ENCODE assay signal across 13 cellular contexts in genomic region chr7:21908746-21909145, GRCh38. TPM values are rescaled to one million over a fixed set of nuclear protein-coding genes. Genes with fewer than 3 reads are reported as not detected.
DNase-seq lines count a peak whose midpoint lies in the region; ATAC-seq, FAIRE-seq and TF ChIP-seq lines count a peak whose summit lies in the region.
"Had no signal": no experiment of that assay in that cellular context is flagged by ENCODE, and none has a peak within 500 bp of the region (broad histone marks: within the 10 kb centered on the region; RNA-seq: fewer than 3 reads in every experiment).

No MANE protein-coding gene starts in this region.

- ATAC-seq in left cardiac atrium (no peak), K562 (no peak)
- ATAC-seq: CD8-positive, alpha-beta T cell had no signal

- 2% methylated on average over 5 of the region's 5 CpGs for WGBS in K562 (ENCODE audit: insufficient coverage, low coverage, missing lambda C conversion rate)

- H3K9me3 ChIP-seq in right atrium auricular region (no peaks in the 10 kb centered on the region), Karpas-422 (ENCODE audit: low read length) (no peaks in the 10 kb centered on the region), K562 (replicated peaks; ENCODE audit: control insufficient read depth, insufficient read depth, low read depth, low read length) (no peaks in the 10 kb centered on the region)
- H3K9me3 ChIP-seq: Caco-2 had no signal

- no peak overlapping the region for H3K9ac ChIP-seq in Karpas-422 (ENCODE audit: low read length)
- H3K9ac ChIP-seq in K562 (ENCODE audit: insufficient read depth in 1 of 2, low read depth in 2 of 2, low read length in 2 of 2): no peak overlapping the region

- peaks cover 0 to 14% of the 10 kb centered on the region in 2 donors for H3K4me1 ChIP-seq in right atrium auricular region
- H3K4me1 ChIP-seq in Karpas-422 (ENCODE audit: low read length): peaks cover 60% of the 10 kb centered on the region
- H3K4me1 ChIP-seq in K562 (replicated peaks in 1 of 2; ENCODE audit: control insufficient read depth in 2 of 2, insufficient read depth in 2 of 2, low read length in 2 of 2): no peaks in the 10 kb centered on the region
- H3K4me1 ChIP-seq: Caco-2 had no signal

- TF ChIP-seq POLR2A in K562 (conservative IDR thresholded peaks at IDR 0.05): no peak

- BruUV-seq in K562 (replicated peaks; lab: Mats Ljungman, UMichigan): no TSS peak

- TF ChIP-seq EP300 in K562 (IDR thresholded peaks at IDR 0.05; ENCODE audit: low read length): no peak

- H3K27ac ChIP-seq in right atrium auricular region (peak overlapping the region; percentile 6 to 75), Karpas-422 (ENCODE audit: low read length) (0 out of 2 replicates have a peak overlapping the region, but pooled peaks have one; percentile 2), K562 (ENCODE audit: extremely low read depth, low read depth, low read length) (no peak overlapping the region)

- TF ChIP-seq CTCF in right atrium auricular region (IDR thresholded peaks at IDR 0.05) (no peak), K562 (IDR thresholded peaks at IDR 0.05 in 2 of 3, conservative IDR thresholded peaks at IDR 0.05 in 1 of 3; ENCODE audit: insufficient read depth in 2 of 3, low read depth in 1 of 3, low read length in 3 of 3) (no peak)

- POLR2A ChIA-PET in K562 (lab: Yijun Ruan, JAX): no interaction called here

- in situ Hi-C loops in K562 (cut with MboI): no loop called here

- FAIRE-seq in K562 (lab: Jason Lieb, UNC): no peak
- FAIRE-seq: GM18507 had no signal

- H3K27me3 ChIP-seq in right atrium auricular region (no peaks in the 10 kb centered on the region), Karpas-422 (ENCODE audit: low read length) (no peaks in the 10 kb centered on the region), K562 (ENCODE audit: control insufficient read depth in 2 of 2, insufficient read depth in 2 of 2, low read length in 2 of 2) (peaks cover 4 to 23% of the 10 kb centered on the region in 2 experiments; a peak in 3 of 5 replicates)

- no peak overlapping the region for H2AFZ ChIP-seq in Karpas-422 (ENCODE audit: low read length)
- no peak overlapping the region for H2AFZ ChIP-seq in K562 (ENCODE audit: low read depth, low read length)

- TF ChIP-seq RAD21 in K562 (CRISPR knock-in tag; conservative IDR thresholded peaks at IDR 0.05 in 1 of 2, IDR thresholded peaks at IDR 0.05 in 1 of 2): no peak

- H3K4me2 ChIP-seq in Karpas-422 (ENCODE audit: low read depth, low read length, poor library complexity, severe bottlenecking) (no peak overlapping the region), K562 (ENCODE audit: insufficient read depth, low read length) (no peak overlapping the region)

- H3K4me3 ChIP-seq in right atrium auricular region: no peak overlapping the region
- no peak overlapping the region for H3K4me3 ChIP-seq in Karpas-422 (ENCODE audit: low read length)
- no peak overlapping the region for H3K4me3 ChIP-seq in K562

- H3K79me2 ChIP-seq in Karpas-422 (ENCODE audit: low read length) (peaks cover 58% of the 10 kb centered on the region), K562 (ENCODE audit: control insufficient read depth, insufficient read depth, low read length) (no peaks in the 10 kb centered on the region)

- H3K36me3 ChIP-seq in right atrium auricular region: peaks cover 39% of the 10 kb centered on the region
- peaks cover 84% of the 10 kb centered on the region for H3K36me3 ChIP-seq in Karpas-422 (ENCODE audit: insufficient read depth, low read length)
- H3K36me3 ChIP-seq in K562 (ENCODE audit: control insufficient read depth, insufficient read depth, low read length): no peaks in the 10 kb centered on the region

- H3K9me2 ChIP-seq in Karpas-422 (replicated peaks; ENCODE audit: insufficient read depth, low read length): no peaks in the 10 kb centered on the region

- H3K9me1 ChIP-seq in K562 (ENCODE audit: control insufficient read depth, insufficient read depth, low read length): no peaks in the 10 kb centered on the region

- DNase-seq in right atrium auricular region (ENCODE audit: low spot score): no peak
- DNase-seq in left cardiac atrium: no peak
- no peak for DNase-seq in Karpas-422
- DNase-seq in K562 (ENCODE audit: extremely low read depth in 1 of 4, low spot score in 3 of 4): no peak
- no peak for DNase-seq in GM19240 (ENCODE audit: insufficient read length, low spot score)
- no peak for DNase-seq in posterior cingulate gyrus
- DNase-seq: Caco-2; CD8-positive, alpha-beta T cell; DND-41; GOT3; H9; IMR-90 had no signal

- CTCF ChIA-PET in K562 (lab: Yijun Ruan, JAX; ENCODE audit: low intra/inter-chr PET ratio): no interaction called here

- intact Hi-C loops in left cardiac atrium (cut with DNase I): no loop called here
- intact Hi-C loops in K562 (cut with micrococcal nuclease): no loop called here
- intact Hi-C loops in posterior cingulate gyrus (cut with DNase I): no loop called here

- H4K20me1 ChIP-seq in Karpas-422 (ENCODE audit: insufficient read depth, low read depth, low read length) (no peaks in the 10 kb centered on the region), K562 (replicated peaks; ENCODE audit: control insufficient read depth, insufficient read depth, low read length) (no peaks in the 10 kb centered on the region)

TF ChIP-seq in K562, 482 proteins besides CTCF, POLR2A, EP300 and RAD21 (continues in another document):
- TF ChIP-seq C11orf30 (IDR thresholded peaks at IDR 0.05; ENCODE audit: low read depth): 0 out of 2 replicates have a peak, but pooled peaks have one; percentile 15
- peak; percentile 38; the same call in 1 of the 2 replicates for TF ChIP-seq ZNF316 (IDR thresholded peaks at IDR 0.05)
- peak; percentile 16; the same call in 1 of the 2 replicates for TF ChIP-seq MAFG (tag; conservative IDR thresholded peaks at IDR 0.05)
- no peak for TF ChIP-seq GTF3C2 (IDR thresholded peaks at IDR 0.05; ENCODE audit: borderline replicate concordance, extremely low read depth, insufficient read length)
- TF ChIP-seq ILF3 (IDR thresholded peaks at IDR 0.05; ENCODE audit: borderline replicate concordance): no peak
- TF ChIP-seq MED1 (CRISPR knock-in tag; IDR thresholded peaks at IDR 0.05; ENCODE audit: borderline replicate concordance): no peak
- no peak for TF ChIP-seq ZBTB43 (CRISPR knock-in tag; IDR thresholded peaks at IDR 0.05)

RNA-seq across cellular contexts. Expression of gene CDCA7L, which starts 37.0 kb away (rescaled TPM):
- total RNA-seq in right atrium auricular region (10 to 100 TPM; 32.4 to 48.9 TPM), left cardiac atrium (10 to 100 TPM; 23.9 to 55.7 TPM), K562 (2014; rRNA removed) (2.6 and 3.0 TPM in 2 replicates), K562 (2014; rRNA removed; fragmentation: Illumina TruSeq; extraction: Trizol) (4.3 and 4.9 TPM in 2 replicates), K562 (2015; rRNA removed; fragmentation: Illumina TruSeq; extraction: Trizol) (3.5 and 4.5 TPM in 2 replicates), K562 (2021) (3.1 and 3.8 TPM in 2 replicates)
- 278 and 314 TPM in 2 replicates for total RNA-seq in Karpas-422 (2014; rRNA removed; shearing (Covaris generic); ENCODE audit: low replicate concordance)
- total RNA-seq in K562 (2011; cell fraction: chromatin; rRNA removed; ENCODE audit: low replicate concordance): 10.8 and 10.9 TPM in 2 replicates
- total RNA-seq in K562 (2011; cell fraction: nucleolus; rRNA removed): 8.0 and 8.4 TPM in 2 replicates
- total RNA-seq in K562 (2011; cell fraction: nucleoplasm; rRNA removed): 7.2 and 13.0 TPM in 2 replicates
- polyA plus RNA-seq in K562 (2011; rRNA removed) (17.6 and 32.4 TPM in 2 replicates), K562 (2014; fragmentation: Illumina TruSeq; extraction: Trizol) (3.7 and 5.2 TPM in 2 replicates), K562 (2014; fragmentation: Nextera tagmentation; extraction: Ambion mirVana) (1 to 10 TPM; 1.9 to 2.1 TPM), K562 (2014; rRNA removed) (2.3 and 4.3 TPM in 2 replicates)
- polyA plus RNA-seq in K562 (2011; cell fraction: cytosol; rRNA removed): 13.1 and 15.3 TPM in 2 replicates
- polyA plus RNA-seq in K562 (2011; cell fraction: nucleus; rRNA removed): 20.1 and 29.2 TPM in 2 replicates
- 1.00 and 1.7 TPM in 2 replicates for polyA plus RNA-seq in K562 (2012)
- polyA minus RNA-seq in K562 (2011; rRNA and poly(A)+ RNA removed): 24.0 and 39.4 TPM in 2 replicates
- 14.4 and 16.5 TPM in 2 replicates for polyA minus RNA-seq in K562 (2011; cell fraction: cytosol; rRNA and poly(A)+ RNA removed)
- 11.7 and 16.0 TPM in 2 replicates for polyA minus RNA-seq in K562 (2011; cell fraction: nucleus; rRNA and poly(A)+ RNA removed)
